In the genomic region with DNA sequence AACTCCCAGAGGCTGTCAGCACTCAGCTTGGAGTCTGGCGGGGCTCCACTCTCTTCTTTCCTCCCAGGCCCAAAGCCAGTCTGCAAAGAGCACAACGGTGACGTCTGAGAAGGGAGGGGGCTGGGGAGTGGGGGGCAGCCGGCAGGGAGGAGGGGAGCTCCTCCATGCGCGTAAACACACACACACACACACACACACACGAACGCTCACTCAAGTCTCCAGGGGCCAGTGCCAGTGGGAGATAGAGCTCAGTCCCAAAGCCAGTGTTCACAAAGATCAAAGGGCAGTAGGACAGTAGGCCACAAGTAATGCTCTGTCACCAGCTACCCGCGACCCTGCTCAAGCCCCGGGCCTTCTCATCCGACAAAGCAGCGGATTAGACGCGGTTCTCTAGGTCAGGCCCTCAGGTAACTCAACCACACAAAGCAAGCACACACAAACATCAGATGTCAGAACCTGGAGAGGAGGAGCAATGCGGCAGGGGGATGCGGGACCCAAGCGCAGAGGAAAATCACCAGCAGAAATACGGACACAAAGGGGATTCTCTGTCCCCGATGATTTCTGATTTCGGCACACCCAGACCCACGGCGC, we compare ENCODE assay signal across 8 cellular contexts. TPM values are rescaled to one million over a fixed set of nuclear protein-coding genes. Genes with fewer than 3 reads are reported as not detected.
DNase-seq lines count a peak whose midpoint lies in the region; ATAC-seq and TF ChIP-seq lines count a peak whose summit lies in the region.

No MANE protein-coding gene starts in this region.

- no peak for TF ChIP-seq POLR2A in uterus (IDR thresholded peaks at IDR 0.05)

- intact Hi-C loops in uterus (cut with DNase I; ENCODE audit: low total_unique reads): no loop called here

- peak overlapping the region in 3 of 6 donors; percentile 25 to 53 (median 47) for H3K27ac Mint-ChIP-seq in naive B cell

- DNase-seq in ELF-1 (ENCODE audit: low read depth, low spot score) (peak; percentile 91), SK-N-DZ (ENCODE audit: low spot score) (peak; percentile 64), foreskin fibroblast (peak; percentile 15 to 59), naive B cell (no peak), uterus (peak; percentile 81 to 82), NCI-H1694 treated with DMSO at 0.1 percent for 48 hours (lab: John Stamatoyannopoulos, UW) (no peak)
- no peak for DNase-seq in stimulated activated CD4-positive, alpha-beta T cell treated with anti-CD3 and anti-CD28 coated beads, Interleukin-2, amount 100 ng/mL, for 24 hours

- H3K27me3 Mint-ChIP-seq in naive B cell: peaks cover 31 to 39% (median 38%) of the 10 kb centered on the region in 3 donors

- ATAC-seq in naive B cell (ENCODE audit: low read depth in 2 of 2): peak; percentile 42 to 43
- ATAC-seq in GM19023 (IDR thresholded peaks at IDR 0.05; ENCODE audit: unreplicated experiment): no peak

- no peaks in the 10 kb centered on the region for H3K27me3 ChIP-seq in uterus

- H3K9me3 ChIP-seq in uterus: no peaks in the 10 kb centered on the region

- H3K27ac ChIP-seq in uterus: peak overlapping the region; percentile 84 to 87

- H3K4me3 Mint-ChIP-seq in naive B cell: peak overlapping the region in 6 of 8 donors; percentile 1 to 86 (median 62)

- H3K9me3 Mint-ChIP-seq in naive B cell: peaks cover 0 to 3% (median 0%) of the 10 kb centered on the region in 7 donors

- peaks cover 28 to 40% (median 32%) of the 10 kb centered on the region in 3 donors for H3K4me1 Mint-ChIP-seq in naive B cell

- H3K36me3 Mint-ChIP-seq in naive B cell: peaks cover 8 to 14% of the 10 kb centered on the region in 2 donors

- no peak for TF ChIP-seq CTCF in foreskin fibroblast (IDR thresholded peaks at IDR 0.05; ENCODE audit: low read depth, low read length)
- TF ChIP-seq CTCF in uterus (IDR thresholded peaks at IDR 0.05): no peak

- peaks cover 0 to 3% of the 10 kb centered on the region in 2 donors for H3K4me1 ChIP-seq in uterus

- H3K4me3 ChIP-seq in foreskin fibroblast (ENCODE audit: low read depth in 1 of 2, low read length in 2 of 2): peak overlapping the region; percentile 61 to 71
- peak overlapping the region; percentile 68 for H3K4me3 ChIP-seq in uterus

- no peaks in the 10 kb centered on the region for H3K36me3 ChIP-seq in uterus

RNA-seq across cellular contexts. Expression of a gene that starts 19.9 kb away (rescaled TPM):
- polyA plus RNA-seq in SK-N-DZ (2014; cell fraction: cytosol; rRNA removed): 51.6 and 73.6 TPM in 2 replicates
- polyA plus RNA-seq in SK-N-DZ (2014; cell fraction: nucleus; rRNA removed): 18.2 and 23.5 TPM in 2 replicates
- polyA plus RNA-seq in naive B cell (ENCODE audit: low read depth in 6 of 6): 10 to 100 TPM in 1 of 6 donors, 1 to 10 TPM in 5; 6.3 to 16.9 (median 8.5) TPM
- 100 to 1,000 TPM in 1 of 4 donors, 10 to 100 TPM in 3; 12.3 to 137 (median 46.6) TPM for total RNA-seq in uterus

RNA-seq across cellular contexts. Expression of a gene that starts 52.9 kb away (rescaled TPM):
- polyA plus RNA-seq in SK-N-DZ (2014; cell fraction: cytosol; rRNA removed): not detected in 2 replicates
- not detected in 2 replicates for polyA plus RNA-seq in SK-N-DZ (2014; cell fraction: nucleus; rRNA removed)
- polyA plus RNA-seq in naive B cell (ENCODE audit: low read depth in 6 of 6): not detected
- total RNA-seq in uterus: not detected

Comparison
In these comparisons a context has a peak if more than half of its experiments do, and no peak if none do; other contexts are left out.
1. DNase-seq: peak in ELF-1 (single experiment), SK-N-DZ (single experiment), foreskin fibroblast (2 of 2) and uterus (2 of 2); none in naive B cell (single experiment), NCI-H1694 treated with DMSO at 0.1 percent for 48 hours (single experiment) and stimulated activated CD4-positive, alpha-beta T cell treated with anti-CD3 and anti-CD28 coated beads, Interleukin-2, amount 100 ng/mL, for 24 hours (0 of 2).